20 cellular contexts compared by ENCODE assay signal in genomic region chr4:73832651-73833237, GRCh38. TPM values are rescaled to one million over a fixed set of nuclear protein-coding genes. Genes with fewer than 3 reads are reported as not detected.
DNase-seq lines count a peak whose midpoint lies in the region; ATAC-seq, FAIRE-seq and TF ChIP-seq lines count a peak whose summit lies in the region.
"Had no signal": no experiment of that assay in that cellular context is flagged by ENCODE, and none has a peak within 500 bp of the region (broad histone marks: within the 10 kb centered on the region; RNA-seq: fewer than 3 reads in every experiment).

No MANE protein-coding gene starts in this region.

- no peak overlapping the region for H3K23ac ChIP-seq in mesenchymal stem cell (ENCODE audit: low read length in 2 of 2)

- H4K20me1 ChIP-seq in DND-41 (ENCODE audit: insufficient read depth, low read length), result no peaks in the 10 kb centered on the region
- H4K20me1 ChIP-seq in KMS-11 (ENCODE audit: insufficient read depth), result no peaks in the 10 kb centered on the region
- no peaks in the 10 kb centered on the region for H4K20me1 ChIP-seq in keratinocyte (ENCODE audit: control insufficient read depth, extremely low read depth, insufficient read depth, low read length)

- no peak overlapping the region for H2BK120ac ChIP-seq in mesenchymal stem cell (ENCODE audit: low read depth, low read length)

- no peaks in the 10 kb centered on the region for H3K27me3 ChIP-seq in DND-41 (ENCODE audit: insufficient read depth, low read length, poor library complexity)
- H3K27me3 ChIP-seq in KMS-11 (ENCODE audit: insufficient read depth, low read depth), result no peaks in the 10 kb centered on the region
- no peaks in the 10 kb centered on the region for H3K27me3 ChIP-seq in keratinocyte (ENCODE audit: control insufficient read depth, extremely low read depth, insufficient read depth, low read length)
- no peaks in the 10 kb centered on the region for H3K27me3 ChIP-seq in A673 (replicated peaks; ENCODE audit: insufficient read depth, low read depth, low read length, poor library complexity)
- H3K27me3 ChIP-seq in mesenchymal stem cell (ENCODE audit: control insufficient read depth in 1 of 2, insufficient read depth in 1 of 2, low read length in 2 of 2), result no peaks in the 10 kb centered on the region
- H3K27me3 ChIP-seq: brain microvascular endothelial cell had no signal

- peaks cover 3% of the 10 kb centered on the region for H3K36me3 Mint-ChIP-seq in chondrocyte (ENCODE audit: low read depth)
- H3K36me3 Mint-ChIP-seq: stimulated activated memory B cell treated with anti-CD40 and anti-IgM and Interleukin-4, amounts not matched to agents 10 μg/mL and 1 μg/mL and 100 μg/mL, for 72 hours had no signal

- H3K4me1 Mint-ChIP-seq in chondrocyte (ENCODE audit: low read depth), result peaks cover 20% of the 10 kb centered on the region
- H3K4me1 Mint-ChIP-seq: stimulated activated memory B cell treated with anti-CD40 and anti-IgM and Interleukin-4, amounts not matched to agents 10 μg/mL and 1 μg/mL and 100 μg/mL, for 72 hours had no signal

- H3K27ac ChIP-seq in DND-41 (ENCODE audit: low read length), result peak overlapping the region; percentile 3; the same call in 1 of the 2 replicates
- no peak overlapping the region for H3K27ac ChIP-seq in KMS-11
- peak overlapping the region; percentile 16 for H3K27ac ChIP-seq in keratinocyte (ENCODE audit: control insufficient read depth, insufficient read depth, low read length)
- H3K27ac ChIP-seq in A673 (ENCODE audit: low read depth, low read length, poor library complexity, severe bottlenecking), result no peak overlapping the region
- H3K27ac ChIP-seq in mesenchymal stem cell (ENCODE audit: low read length, poor library complexity, severe bottlenecking), result no peak overlapping the region
- H3K27ac ChIP-seq: brain microvascular endothelial cell, gastrocnemius medialis, skin epidermis had no signal

- H3K9me3 ChIP-seq in DND-41 (ENCODE audit: insufficient read depth, low read length, severe bottlenecking) (no peaks in the 10 kb centered on the region), keratinocyte (ENCODE audit: control insufficient read depth, low read depth, low read length) (no peaks in the 10 kb centered on the region), A673 (ENCODE audit: low read depth, low read length, poor library complexity, severe bottlenecking) (no peaks in the 10 kb centered on the region), mesenchymal stem cell (ENCODE audit: control insufficient read depth, low read length) (peaks cover 2% of the 10 kb centered on the region)
- H3K9me3 ChIP-seq: gastrocnemius medialis had no signal

- H3K9ac ChIP-seq in DND-41 (ENCODE audit: low read depth, low read length), result no peak overlapping the region
- H3K9ac ChIP-seq in KMS-11, result no peak overlapping the region
- H3K9ac ChIP-seq in keratinocyte (ENCODE audit: control insufficient read depth, extremely low read depth, insufficient read depth, low read length), result no peak overlapping the region
- H3K9ac ChIP-seq in mesenchymal stem cell (ENCODE audit: low read length), result no peak overlapping the region

- no peak overlapping the region for H4K8ac ChIP-seq in mesenchymal stem cell (ENCODE audit: low read length)

- H2BK12ac ChIP-seq in mesenchymal stem cell (ENCODE audit: low read length in 2 of 2), result no peak overlapping the region

- H2AFZ ChIP-seq in DND-41 (ENCODE audit: low read depth, low read length) (peak overlapping the region; percentile 28; the same call in 1 of the 2 replicates), KMS-11 (ENCODE audit: low read depth) (peak overlapping the region; percentile 27; the same call in 1 of the 2 replicates), keratinocyte (ENCODE audit: control insufficient read depth, low read length) (no peak overlapping the region), mesenchymal stem cell (ENCODE audit: low read depth, low read length) (no peak overlapping the region)

- no peak overlapping the region for H2AK5ac ChIP-seq in mesenchymal stem cell (ENCODE audit: low read length, severe bottlenecking)

- H3K79me2 ChIP-seq in DND-41 (ENCODE audit: insufficient read depth, low read length) (no peaks in the 10 kb centered on the region), KMS-11 (ENCODE audit: insufficient read depth, low read depth) (no peaks in the 10 kb centered on the region), keratinocyte (ENCODE audit: control insufficient read depth, insufficient read depth, low read length) (no peaks in the 10 kb centered on the region)

- H3K4me3 Mint-ChIP-seq in chondrocyte (ENCODE audit: unreplicated experiment), result no peak overlapping the region
- H3K4me3 Mint-ChIP-seq: stimulated activated memory B cell treated with anti-CD40 and anti-IgM and Interleukin-4, amounts not matched to agents 10 μg/mL and 1 μg/mL and 100 μg/mL, for 72 hours had no signal

- H3K14ac ChIP-seq in mesenchymal stem cell (ENCODE audit: low read length in 2 of 2), result no peak overlapping the region

- peak; percentile 91 for FAIRE-seq in keratinocyte (lab: Jason Lieb, UNC)
- FAIRE-seq in HTR-8/SVneo (lab: Jason Lieb, UNC), result no peak
- FAIRE-seq: H54 had no signal

- H2BK15ac ChIP-seq in mesenchymal stem cell (ENCODE audit: low read depth, poor library complexity, severe bottlenecking), result no peak overlapping the region

- H3K4me2 ChIP-seq in DND-41 (ENCODE audit: insufficient read depth, low read length), result no peak overlapping the region
- H3K4me2 ChIP-seq in KMS-11, result no peak overlapping the region
- no peak overlapping the region for H3K4me2 ChIP-seq in keratinocyte (ENCODE audit: control insufficient read depth, extremely low read depth, insufficient read depth, low read depth, low read length)
- no peak overlapping the region for H3K4me2 ChIP-seq in mesenchymal stem cell (ENCODE audit: low read length, poor library complexity, severe bottlenecking)

- H3K4me1 ChIP-seq in DND-41 (ENCODE audit: insufficient read depth, low read length) (peaks cover 14% of the 10 kb centered on the region), KMS-11 (ENCODE audit: low read depth, poor library complexity, severe bottlenecking) (peaks cover 10% of the 10 kb centered on the region), keratinocyte (ENCODE audit: control insufficient read depth, extremely low read depth, insufficient read depth, low read length) (peaks cover 26% of the 10 kb centered on the region), A673 (ENCODE audit: insufficient read depth, low read length, poor library complexity, severe bottlenecking) (no peaks in the 10 kb centered on the region), mesenchymal stem cell (ENCODE audit: control insufficient read depth, insufficient read depth, low read depth, low read length) (peaks cover 2% of the 10 kb centered on the region)
- H3K4me1 ChIP-seq: gastrocnemius medialis had no signal

- POLR2A ChIA-PET in A673 (lab: Charles Lee; ENCODE audit: low non-redundant PET), result no interaction called here

- H3K27ac Mint-ChIP-seq in chondrocyte (ENCODE audit: unreplicated experiment), result no peak overlapping the region
- H3K27ac Mint-ChIP-seq: stimulated activated memory B cell treated with anti-CD40 and anti-IgM and Interleukin-4, amounts not matched to agents 10 μg/mL and 1 μg/mL and 100 μg/mL, for 72 hours had no signal

- no TSS peak for BruUV-seq in A673 (replicated peaks; lab: Mats Ljungman, UMichigan)

- in situ Hi-C loops in astrocyte of the spinal cord (cut with HindIII; ENCODE audit: low sequenced_read_pairs), result no loop called here

- H3K4ac ChIP-seq in mesenchymal stem cell (ENCODE audit: low read depth in 1 of 2, low read length in 2 of 2), result no peak overlapping the region

- no peak overlapping the region for H2BK5ac ChIP-seq in mesenchymal stem cell (ENCODE audit: low read depth, low read length, poor library complexity, severe bottlenecking)

- H4K91ac ChIP-seq in mesenchymal stem cell (ENCODE audit: low read length), result no peak overlapping the region

- H3K36me3 ChIP-seq in DND-41 (ENCODE audit: insufficient read depth, low read length) (no peaks in the 10 kb centered on the region), KMS-11 (ENCODE audit: insufficient read depth) (no peaks in the 10 kb centered on the region), keratinocyte (ENCODE audit: control insufficient read depth in 2 of 2, extremely low read depth in 1 of 2, insufficient read depth in 2 of 2, low read length in 2 of 2) (no peaks in the 10 kb centered on the region), A673 (ENCODE audit: insufficient read depth, low read length, poor library complexity, severe bottlenecking) (no peaks in the 10 kb centered on the region), mesenchymal stem cell (ENCODE audit: control insufficient read depth in 1 of 2, insufficient read depth in 2 of 2, low read depth in 1 of 2, low read length in 2 of 2) (no peaks in the 10 kb centered on the region)
- H3K36me3 ChIP-seq: brain microvascular endothelial cell, gastrocnemius medialis had no signal

- H3K18ac ChIP-seq in mesenchymal stem cell (ENCODE audit: low read depth in 1 of 2, low read length in 2 of 2), result no peak overlapping the region

- dilution Hi-C loops in keratinocyte (cut with MboI; ENCODE audit: extremely low pct_ligation_motif_present, low sequenced_read_pairs), result no loop called here

- no peaks in the 10 kb centered on the region for H3K9me1 ChIP-seq in keratinocyte (ENCODE audit: control insufficient read depth, extremely low read depth, insufficient read depth, low read length)

- intact Hi-C loops in A673 (cut with micrococcal nuclease; ENCODE audit: unreplicated experiment), result no loop called here

- ATAC-seq in DND-41 (ENCODE audit: insufficient read depth, low read depth), result peak; percentile 58; the same call in 2 of the 3 replicates
- ATAC-seq: gastrocnemius medialis; stimulated activated memory B cell treated with anti-CD40 and anti-IgM and Interleukin-4, amounts not matched to agents 10 μg/mL and 1 μg/mL and 100 μg/mL, for 72 hours had no signal

- peaks cover 3% of the 10 kb centered on the region for H3K9me3 Mint-ChIP-seq in chondrocyte (ENCODE audit: low read depth)

- DNase-seq in DND-41, result no peak
- peak; percentile 74 for DNase-seq in astrocyte of the spinal cord (ENCODE audit: low read depth, low spot score)
- peak; percentile 44 for DNase-seq in keratinocyte (ENCODE audit: low read depth, low spot score)
- DNase-seq in A673 (ENCODE audit: low spot score), result no peak
- no peak for DNase-seq in HTR-8/SVneo (ENCODE audit: insufficient read length, low spot score)
- DNase-seq in chondrocyte (ENCODE audit: low spot score), result no peak
- DNase-seq in mesenchymal stem cell, result no peak
- DNase-seq: activated naive CD4-positive, alpha-beta T cell; brain microvascular endothelial cell; effector CD4-positive, alpha-beta T cell; gastrocnemius medialis; KG1; NCI-H1694 treated with DMSO at 0.1 percent for 48 hours had no signal

- TF ChIP-seq CTCF in DND-41 (IDR thresholded peaks at IDR 0.05; ENCODE audit: borderline replicate concordance, extremely low read depth, low read length, poor library complexity, severe bottlenecking), result no peak
- no peak for TF ChIP-seq CTCF in KMS-11 (conservative IDR thresholded peaks at IDR 0.05; ENCODE audit: low read depth, low read length)
- TF ChIP-seq CTCF in astrocyte of the spinal cord (IDR thresholded peaks at IDR 0.05; ENCODE audit: low read depth, low read length), result no peak
- no peak for TF ChIP-seq CTCF in keratinocyte (optimal IDR thresholded peaks at IDR 0.05 in 1 of 3, IDR thresholded peaks at IDR 0.05 in 1 of 3, conservative IDR thresholded peaks at IDR 0.05 in 1 of 3; ENCODE audit: extremely low read depth in 1 of 3, insufficient read depth in 2 of 3, low read length in 3 of 3)
- TF ChIP-seq CTCF in A673 (conservative IDR thresholded peaks at IDR 0.05; ENCODE audit: low read depth, low read length), result no peak
- no peak for TF ChIP-seq CTCF in chondrocyte (IDR thresholded peaks at IDR 0.05)

- H3K4me3 ChIP-seq in DND-41 (ENCODE audit: low read depth in 1 of 2, low read length in 2 of 2), result no peak overlapping the region
- H3K4me3 ChIP-seq in KMS-11 (IDR thresholded peaks at IDR 0.05; ENCODE audit: insufficient read depth, low read depth, low read length), result no peak overlapping the region
- no peak overlapping the region for H3K4me3 ChIP-seq in astrocyte of the spinal cord (ENCODE audit: low read depth, low read length)
- H3K4me3 ChIP-seq in keratinocyte (ENCODE audit: control insufficient read depth in 2 of 3, extremely low read depth in 1 of 3, insufficient read depth in 2 of 3, low read depth in 1 of 3, low read length in 3 of 3), result no peak overlapping the region
- H3K4me3 ChIP-seq in A673 (ENCODE audit: low read depth, low read length, poor library complexity, severe bottlenecking), result no peak overlapping the region
- no peak overlapping the region for H3K4me3 ChIP-seq in mesenchymal stem cell (ENCODE audit: insufficient read depth in 1 of 2, low read depth in 1 of 2, low read length in 2 of 2)
- H3K4me3 ChIP-seq: gastrocnemius medialis, skin epidermis had no signal

- CTCF ChIA-PET in A673 (lab: Charles Lee), result no interaction called here

- H3K79me1 ChIP-seq in mesenchymal stem cell (replicated peaks; ENCODE audit: low read length, poor library complexity, severe bottlenecking), result no peaks in the 10 kb centered on the region

- peaks cover 23% of the 10 kb centered on the region for H3K27me3 Mint-ChIP-seq in chondrocyte (ENCODE audit: low read depth)

- WGBS in mesenchymal stem cell, result 87% methylated on average over 1 of the region's 1 CpG

RNA-seq across cellular contexts. Expression of gene CXCL6, which starts 3.7 kb away (rescaled TPM):
- 0.08 to 0.29 TPM in 2 of 3 replicates, not detected in the other for polyA plus RNA-seq in keratinocyte
- polyA plus RNA-seq in keratinocyte (2011; ENCODE audit: low read depth), result not detected
- 0.09 and 0.19 TPM in 2 replicates for polyA plus RNA-seq in keratinocyte (2011; cell fraction: cytosol; rRNA removed)
- 0.08 and 0.37 TPM in 2 replicates for polyA plus RNA-seq in keratinocyte (2011; cell fraction: nucleus; rRNA removed)
- polyA plus RNA-seq in keratinocyte (2012; ENCODE audit: low replicate concordance), result 0.48 TPM in 1 of 2 replicates, not detected in the other
- 0.23 TPM in 1 of 3 replicates, not detected in the others for polyA minus RNA-seq in keratinocyte
- not detected for polyA minus RNA-seq in keratinocyte (2011; cell fraction: cytosol; rRNA and poly(A)+ RNA removed)
- not detected in 2 replicates for polyA minus RNA-seq in keratinocyte (2011; cell fraction: nucleus; rRNA and poly(A)+ RNA removed)
- total RNA-seq in A673 (2021), result 0.28 and 0.56 TPM in 2 replicates
- total RNA-seq in chondrocyte, result not detected in 3 replicates
- polyA plus RNA-seq in mesenchymal stem cell (2013, experiment 1 of 2), result 6.8 TPM
- polyA plus RNA-seq in mesenchymal stem cell (2013, experiment 2 of 2), result 7.1 TPM
- total RNA-seq: NCI-H460 had no signal
- polyA plus RNA-seq: urinary bladder had no signal

RNA-seq across cellular contexts. Expression of gene PF4V1, which starts 20.4 kb away (rescaled TPM):
- polyA plus RNA-seq in keratinocyte, result not detected in 3 replicates
- polyA plus RNA-seq in keratinocyte (2011; ENCODE audit: low read depth), result not detected
- polyA plus RNA-seq in keratinocyte (2011; cell fraction: cytosol; rRNA removed), result not detected in 2 replicates
- not detected in 2 replicates for polyA plus RNA-seq in keratinocyte (2011; cell fraction: nucleus; rRNA removed)
- polyA plus RNA-seq in keratinocyte (2012; ENCODE audit: low replicate concordance), result not detected in 2 replicates
- polyA minus RNA-seq in keratinocyte, result not detected in 3 replicates
- not detected for polyA minus RNA-seq in keratinocyte (2011; cell fraction: cytosol; rRNA and poly(A)+ RNA removed)
- not detected in 2 replicates for polyA minus RNA-seq in keratinocyte (2011; cell fraction: nucleus; rRNA and poly(A)+ RNA removed)
- total RNA-seq in A673 (2021), result not detected in 2 replicates
- total RNA-seq in chondrocyte, result not detected in 3 replicates
- 0.14 TPM for polyA plus RNA-seq in mesenchymal stem cell (2013, experiment 1 of 2)
- not detected for polyA plus RNA-seq in mesenchymal stem cell (2013, experiment 2 of 2)
- total RNA-seq: gastrocnemius medialis, mesenteric fat pad, urinary bladder had no signal
- polyA plus RNA-seq: urinary bladder had no signal

RNA-seq across cellular contexts. Expression of gene CXCL1, which starts 36.4 kb away (rescaled TPM):
- polyA plus RNA-seq in keratinocyte, result 12.0 to 40.7 TPM (median 35.5 TPM) in 3 replicates
- polyA plus RNA-seq in keratinocyte (2011; ENCODE audit: low read depth), result 1.1 TPM
- polyA plus RNA-seq in keratinocyte (2011; cell fraction: cytosol; rRNA removed), result 36.6 and 37.0 TPM in 2 replicates
- polyA plus RNA-seq in keratinocyte (2011; cell fraction: nucleus; rRNA removed), result 92.7 and 98.5 TPM in 2 replicates
- polyA plus RNA-seq in keratinocyte (2012; ENCODE audit: low replicate concordance), result 3.6 and 28.9 TPM in 2 replicates
- polyA minus RNA-seq in keratinocyte, result 1.6 to 8.3 TPM (median 3.4 TPM) in 3 replicates
- 8.6 TPM for polyA minus RNA-seq in keratinocyte (2011; cell fraction: cytosol; rRNA and poly(A)+ RNA removed)
- 10.4 and 15.7 TPM in 2 replicates for polyA minus RNA-seq in keratinocyte (2011; cell fraction: nucleus; rRNA and poly(A)+ RNA removed)
- 0.45 TPM in 1 of 2 replicates, not detected in the other for total RNA-seq in A673 (2021)
- 0.72 to 1.0 TPM (median 0.74 TPM) in 3 replicates for total RNA-seq in chondrocyte
- polyA plus RNA-seq in mesenchymal stem cell (2013, experiment 1 of 2), result 274 TPM
- 286 TPM for polyA plus RNA-seq in mesenchymal stem cell (2013, experiment 2 of 2)

Comparison
In these comparisons a context has a peak if more than half of its experiments do, and no peak if none do; other contexts are left out.
1. DNase-seq: peak in astrocyte of the spinal cord (single experiment) and keratinocyte (single experiment); none in DND-41 (single experiment), A673 (single experiment), HTR-8/SVneo (single experiment), chondrocyte (single experiment) and mesenchymal stem cell (single experiment).
2. H2AFZ ChIP-seq: peak in DND-41 (single experiment) and KMS-11 (single experiment); none in keratinocyte (single experiment) and mesenchymal stem cell (single experiment).
3. H3K27ac ChIP-seq: peak in DND-41 (single experiment) and keratinocyte (single experiment); none in KMS-11 (single experiment), A673 (single experiment) and mesenchymal stem cell (single experiment).